In genomic region chr2:158300394-158300793, GRCh38 we compare ENCODE assay signal across 30 cellular contexts.
"Had no signal": no experiment of that assay in that cellular context is flagged by ENCODE, and none has a peak within 500 bp of the region (broad histone marks: within the 10 kb centered on the region; RNA-seq: fewer than 3 reads in every experiment).

No MANE protein-coding gene starts in this region.

- H3K27me3 Mint-ChIP-seq: dendritic cell treated with granulocyte-macrophage colony-stimulating factor and Interleukin-4, amounts not matched to agents 40 ng/mL and 50 ng/mL, for 4 days; naive B cell; natural killer cell treated with Interleukin-12 subunit alpha and Interleukin-12 subunit beta and Interleukin-15 and Interleukin-18, amount 100 ng/mL, for 72 hours had no signal

- H3K27ac ChIP-seq: epithelial cell of prostate, gastroesophageal sphincter, heart left ventricle, hepatocyte, left lung, parathyroid adenoma, prostate gland, right atrium auricular region, sigmoid colon, stomach, thyroid gland, vagina had no signal

- H3K4me1 ChIP-seq: gastroesophageal sphincter, left lung, parathyroid adenoma, prostate gland, right atrium auricular region, sigmoid colon, stomach, thyroid gland, vagina had no signal

- H3K36me3 ChIP-seq: gastroesophageal sphincter, heart left ventricle, left lung, prostate gland, right atrium auricular region, sigmoid colon, stomach, thyroid gland, vagina had no signal

- FAIRE-seq: islet of Langerhans had no signal

- H3K4me1 Mint-ChIP-seq: endodermal cell; naive B cell; neural crest cell; stimulated activated effector memory CD8-positive, alpha-beta T cell treated with anti-CD3 and anti-CD28 coated beads, Interleukin-12 subunit alpha, Interleukin-12 subunit beta, amount 100 ng/mL, for 72 hours had no signal

- H3K9me3 ChIP-seq: mucosa of descending colon, prostate gland, sigmoid colon, thyroid gland, vagina had no signal

- H3K9me3 Mint-ChIP-seq: dendritic cell treated with granulocyte-macrophage colony-stimulating factor and Interleukin-4, amounts not matched to agents 40 ng/mL and 50 ng/mL, for 4 days; endodermal cell; natural killer cell treated with Interleukin-12 subunit alpha and Interleukin-12 subunit beta and Interleukin-15 and Interleukin-18, amount 100 ng/mL, for 72 hours; stimulated activated effector memory CD8-positive, alpha-beta T cell treated with anti-CD3 and anti-CD28 coated beads, Interleukin-12 subunit alpha, Interleukin-12 subunit beta, amount 100 ng/mL, for 72 hours had no signal

- H3K4me3 Mint-ChIP-seq: dendritic cell treated with granulocyte-macrophage colony-stimulating factor and Interleukin-4, amounts not matched to agents 40 ng/mL and 50 ng/mL, for 4 days; endodermal cell; mesothelial cell of epicardium; naive B cell; natural killer cell treated with Interleukin-12 subunit alpha and Interleukin-12 subunit beta and Interleukin-15 and Interleukin-18, amount 100 ng/mL, for 72 hours; neural crest cell; stimulated activated effector memory CD8-positive, alpha-beta T cell treated with anti-CD3 and anti-CD28 coated beads, Interleukin-12 subunit alpha, Interleukin-12 subunit beta, amount 100 ng/mL, for 72 hours had no signal

- ATAC-seq: esophagus mucosa; gastroesophageal sphincter; heart left ventricle; left cardiac atrium; left lung; mucosa of descending colon; natural killer cell treated with Interleukin-12 subunit alpha and Interleukin-12 subunit beta and Interleukin-15 and Interleukin-18, amount 100 ng/mL, for 72 hours; stimulated activated effector memory CD8-positive, alpha-beta T cell treated with anti-CD3 and anti-CD28 coated beads, Interleukin-12 subunit alpha, Interleukin-12 subunit beta, amount 100 ng/mL, for 72 hours had no signal

- H2AFZ ChIP-seq: hepatocyte, parathyroid adenoma had no signal

- H3K79me2 ChIP-seq: hepatocyte, parathyroid adenoma had no signal

- H3K4me2 ChIP-seq: hepatocyte had no signal

- H3K4me3 ChIP-seq: gastroesophageal sphincter, heart left ventricle, hepatocyte, left lung, mucosa of descending colon, prostate gland, right atrium auricular region, sigmoid colon, stomach, thyroid gland, vagina had no signal

- H3K27me3 ChIP-seq: gastroesophageal sphincter, heart left ventricle, hepatocyte, left lung, right atrium auricular region, sigmoid colon, stomach, thyroid gland, vagina had no signal

- H3K27ac Mint-ChIP-seq: dendritic cell treated with granulocyte-macrophage colony-stimulating factor and Interleukin-4, amounts not matched to agents 40 ng/mL and 50 ng/mL, for 4 days; endodermal cell; mesothelial cell of epicardium; naive B cell; natural killer cell treated with Interleukin-12 subunit alpha and Interleukin-12 subunit beta and Interleukin-15 and Interleukin-18, amount 100 ng/mL, for 72 hours; stimulated activated effector memory CD8-positive, alpha-beta T cell treated with anti-CD3 and anti-CD28 coated beads, Interleukin-12 subunit alpha, Interleukin-12 subunit beta, amount 100 ng/mL, for 72 hours had no signal

- H3K9ac ChIP-seq: parathyroid adenoma had no signal

- H3K36me3 Mint-ChIP-seq: mesothelial cell of epicardium; naive B cell; natural killer cell treated with Interleukin-12 subunit alpha and Interleukin-12 subunit beta and Interleukin-15 and Interleukin-18, amount 100 ng/mL, for 72 hours; stimulated activated effector memory CD8-positive, alpha-beta T cell treated with anti-CD3 and anti-CD28 coated beads, Interleukin-12 subunit alpha, Interleukin-12 subunit beta, amount 100 ng/mL, for 72 hours had no signal

- DNase-seq: effector CD8-positive, alpha-beta T cell; endodermal cell; foreskin fibroblast; heart left ventricle; left cardiac atrium; left lung; mesenchymal stem cell; mucosa of descending colon; naive B cell; sigmoid colon; stimulated activated CD4-positive, alpha-beta T cell treated with anti-CD3 and anti-CD28 coated beads, Interleukin-2, amount 100 ng/mL, for 24 hours; stimulated activated CD4-positive, alpha-beta T cell treated with anti-CD3 and anti-CD28 coated beads, Interleukin-4, amount 100 ng/mL, for 24 hours; stimulated activated naive CD4-positive, alpha-beta T cell treated with Interleukin-2 at 50 U/mL for 16 hours; stomach; thyroid gland; trophoblast cell had no signal
